ENCODE assay signal across 1 cellular context in the genomic region with DNA sequence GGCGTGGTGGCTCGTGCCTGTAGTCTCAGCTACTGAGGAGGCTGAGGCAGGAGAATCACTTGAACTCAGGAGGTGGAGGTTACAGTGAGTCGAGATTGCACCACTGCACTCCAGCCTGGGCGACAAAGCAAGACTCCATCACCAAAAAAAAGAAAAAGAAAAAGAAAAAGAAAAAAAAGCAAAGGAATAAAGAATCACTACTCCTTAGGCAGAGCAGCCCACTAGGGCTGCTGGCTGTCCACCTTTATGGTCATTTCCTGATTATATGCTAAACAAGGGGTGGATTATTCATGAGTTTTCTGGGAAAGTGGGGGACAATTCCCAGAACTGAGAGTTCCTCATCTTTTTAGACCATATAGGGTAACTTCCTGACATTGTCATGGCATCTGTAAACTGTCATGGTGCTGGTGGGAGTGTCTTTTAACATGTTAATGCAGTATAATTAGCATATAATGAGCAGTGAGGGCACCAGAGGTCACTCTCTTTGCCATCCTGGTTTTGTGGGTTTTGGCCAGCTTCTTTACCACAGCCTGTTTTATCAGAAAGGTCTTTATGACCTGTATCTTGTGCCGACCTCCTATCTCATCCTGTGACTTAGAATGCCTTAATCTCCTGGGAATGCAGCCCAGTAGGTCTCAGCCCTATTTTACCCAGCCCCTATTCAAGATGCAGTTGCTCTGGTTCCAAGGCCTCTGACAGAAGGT.
A peak's percentile ranks its signal among the peaks of the same experiment; 100 is the strongest.
TF ChIP-seq lines count a peak whose summit lies in the region.

No MANE protein-coding gene starts in this region.

TF ChIP-seq in H1, 55 proteins besides CTCF, POLR2A, EP300 and RAD21:
- TF ChIP-seq SRF (IDR thresholded peaks at IDR 0.05; ENCODE audit: low read depth, low read length) = peak; percentile 66; the same call in 1 of the 2 replicates
